In the genomic region with DNA sequence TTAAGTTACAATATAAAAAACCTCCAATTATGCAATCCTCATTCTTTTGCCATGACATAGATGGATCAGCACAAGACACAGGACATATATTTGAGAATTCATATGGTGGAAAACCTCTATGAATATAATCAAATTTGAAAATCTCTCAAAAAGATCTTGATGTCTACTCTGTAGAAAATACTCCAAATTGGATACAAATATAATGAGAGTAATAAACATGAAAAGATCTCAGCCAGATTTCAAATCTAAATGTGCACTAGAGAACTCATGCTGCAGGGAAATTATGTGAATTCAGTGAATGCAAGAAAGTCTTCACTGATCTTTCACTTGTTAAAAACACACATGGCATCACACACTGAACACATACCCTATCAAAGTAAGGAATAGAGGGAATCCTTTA, we compare ENCODE assay signal across 35 cellular contexts. TPM values are rescaled to one million over a fixed set of nuclear protein-coding genes. Genes with fewer than 3 reads are reported as not detected.
"Had no signal": no experiment of that assay in that cellular context is flagged by ENCODE, and none has a peak within 500 bp of the region (broad histone marks: within the 10 kb centered on the region; RNA-seq: fewer than 3 reads in every experiment).

No MANE protein-coding gene starts in this region.

- H3K27me3 Mint-ChIP-seq: activated CD4-positive, alpha-beta memory T cell treated with anti-CD3 and anti-CD28 coated beads, Interleukin-2, amount 10 ng/mL, durations not matched to agents 7 days and 5 days; activated CD8-positive, alpha-beta memory T cell treated with anti-CD3 and anti-CD28 coated beads, Interleukin-2, amount 10 ng/mL, durations not matched to agents 7 days and 5 days; activated naive CD8-positive, alpha-beta T cell treated with anti-CD3 and anti-CD28 coated beads, Interleukin-2, amount 10 ng/mL, durations not matched to agents 7 days and 5 days; brain had no signal

- H3K4me1 ChIP-seq: adrenal gland had no signal

- H3K4me1 Mint-ChIP-seq: activated CD4-positive, alpha-beta memory T cell treated with anti-CD3 and anti-CD28 coated beads, Interleukin-2, amount 10 ng/mL, durations not matched to agents 7 days and 5 days; activated CD8-positive, alpha-beta memory T cell treated with anti-CD3 and anti-CD28 coated beads, Interleukin-2, amount 10 ng/mL, durations not matched to agents 7 days and 5 days; activated naive CD8-positive, alpha-beta T cell treated with anti-CD3 and anti-CD28 coated beads, Interleukin-2, amount 10 ng/mL, durations not matched to agents 7 days and 5 days; activated T-helper 17 cell treated with anti-CD3 and anti-CD28 coated beads, Interleukin-2, amount 50 U/mL, for 72 hours; brain had no signal

- H3K36me3 ChIP-seq: adrenal gland, WERI-Rb-1 had no signal

- H3K27me3 ChIP-seq: adrenal gland had no signal

- H3K9ac ChIP-seq: KMS-11 had no signal

- H3K4me2 ChIP-seq: KMS-11 had no signal

- FAIRE-seq: bronchial epithelial cell had no signal

- H3K4me3 ChIP-seq: adrenal gland had no signal

- H3K4me3 Mint-ChIP-seq: activated CD4-positive, alpha-beta memory T cell treated with anti-CD3 and anti-CD28 coated beads, Interleukin-2, amount 10 ng/mL, durations not matched to agents 7 days and 5 days; activated CD8-positive, alpha-beta memory T cell treated with anti-CD3 and anti-CD28 coated beads, Interleukin-2, amount 10 ng/mL, durations not matched to agents 7 days and 5 days; activated naive CD8-positive, alpha-beta T cell treated with anti-CD3 and anti-CD28 coated beads, Interleukin-2, amount 10 ng/mL, durations not matched to agents 7 days and 5 days; activated T-helper 17 cell treated with anti-CD3 and anti-CD28 coated beads, Interleukin-2, amount 50 U/mL, for 72 hours; brain had no signal

- DNase-seq: activated CD4-positive, alpha-beta memory T cell treated with anti-CD3 and anti-CD28 coated beads, Interleukin-2, amount 10 ng/mL, durations not matched to agents 7 days and 5 days; activated CD4-positive, alpha-beta T cell treated with anti-CD3 and anti-CD28 coated beads for 1 hour; activated CD4-positive, alpha-beta T cell treated with anti-CD3 and anti-CD28 coated beads for 48 hours; activated CD4-positive, CD25-positive, alpha-beta regulatory T cell; activated CD8-positive, alpha-beta memory T cell treated with anti-CD3 and anti-CD28 coated beads for 24 hours; activated CD8-positive, alpha-beta memory T cell treated with anti-CD3 and anti-CD28 coated beads, Interleukin-2, amount 10 ng/mL, durations not matched to agents 7 days and 5 days; activated CD8-positive, alpha-beta memory T cell treated with anti-CD3 and anti-CD28 coated beads, Interleukin-2, amount 50 U/mL, for 48 hours; activated effector memory CD4-positive, alpha-beta T cell treated with anti-CD3 and anti-CD28 coated beads, Interleukin-2, amount 50 U/mL, for 16 hours; activated naive CD4-positive, alpha-beta T cell; activated naive CD4-positive, alpha-beta T cell treated with anti-CD3 and anti-CD28 coated beads, Interleukin-2, amount 50 U/mL, for 16 hours; activated naive CD8-positive, alpha-beta T cell treated with anti-CD3 and anti-CD28 coated beads, Interleukin-2, amount 10 ng/mL, durations not matched to agents 7 days and 5 days; activated T-cell treated with anti-CD3 and anti-CD28 coated beads, Interleukin-2, amount 50 U/mL, for 48 hours; adrenal gland; caudate nucleus; cerebellar nuclear complex; MM.1S; MV-4-11; NCI-H1092; NCI-H1436 treated with DMSO at 0.1 percent for 48 hours; NCI-H1694 treated with DMSO at 0.1 percent for 48 hours; NCI-H2029; NCI-H345; NCI-H524 treated with DMSO at 0.1 percent for 48 hours; OCI-M1; Right ventricle myocardium superior; SW 1271; T1000; WERI-Rb-1 had no signal

- H3K27ac Mint-ChIP-seq: activated CD4-positive, alpha-beta memory T cell treated with anti-CD3 and anti-CD28 coated beads, Interleukin-2, amount 10 ng/mL, durations not matched to agents 7 days and 5 days; activated CD8-positive, alpha-beta memory T cell treated with anti-CD3 and anti-CD28 coated beads, Interleukin-2, amount 10 ng/mL, durations not matched to agents 7 days and 5 days; activated naive CD8-positive, alpha-beta T cell treated with anti-CD3 and anti-CD28 coated beads, Interleukin-2, amount 10 ng/mL, durations not matched to agents 7 days and 5 days; activated T-helper 17 cell treated with anti-CD3 and anti-CD28 coated beads, Interleukin-2, amount 50 U/mL, for 72 hours; brain had no signal

- H3K27ac ChIP-seq: adrenal gland, KMS-11, WERI-Rb-1 had no signal

- ATAC-seq: activated CD8-positive, alpha-beta memory T cell treated with anti-CD3 and anti-CD28 coated beads, Interleukin-2, amount 10 ng/mL, durations not matched to agents 7 days and 5 days; activated T-helper 17 cell treated with anti-CD3 and anti-CD28 coated beads, Interleukin-2, amount 50 U/mL, for 72 hours had no signal

RNA-seq across cellular contexts. Expression of a gene that starts 13.8 kb away (rescaled TPM):
- total RNA-seq: activated CD4-positive, alpha-beta memory T cell treated with anti-CD3 and anti-CD28 coated beads, Interleukin-2, amount 10 ng/mL, durations not matched to agents 7 days and 5 days; activated CD8-positive, alpha-beta memory T cell treated with anti-CD3 and anti-CD28 coated beads, Interleukin-2, amount 10 ng/mL, durations not matched to agents 7 days and 5 days; activated T-helper 17 cell treated with anti-CD3 and anti-CD28 coated beads, Interleukin-2, amount 50 U/mL, for 72 hours; T-helper 1 cell treated with Interleukin-12 subunit alpha and Interleukin-12 subunit beta and Interleukin-4 antibody, amounts not matched to agents 30 ng/mL and 1 ng/mL, for 36 hours; T-helper 2 cell treated with Interferon-gamma antibody and Interleukin-4, amounts not matched to agents 100 ng/mL and 5 ng/mL, for 36 hours had no signal

RNA-seq across cellular contexts. Expression of a gene that starts 35.8 kb away (rescaled TPM):
- total RNA-seq: activated CD4-positive, alpha-beta memory T cell treated with anti-CD3 and anti-CD28 coated beads, Interleukin-2, amount 10 ng/mL, durations not matched to agents 7 days and 5 days; activated CD8-positive, alpha-beta memory T cell treated with anti-CD3 and anti-CD28 coated beads, Interleukin-2, amount 10 ng/mL, durations not matched to agents 7 days and 5 days; activated T-helper 17 cell treated with anti-CD3 and anti-CD28 coated beads, Interleukin-2, amount 50 U/mL, for 72 hours; T-helper 1 cell treated with Interleukin-12 subunit alpha and Interleukin-12 subunit beta and Interleukin-4 antibody, amounts not matched to agents 30 ng/mL and 1 ng/mL, for 36 hours; T-helper 2 cell treated with Interferon-gamma antibody and Interleukin-4, amounts not matched to agents 100 ng/mL and 5 ng/mL, for 36 hours had no signal

RNA-seq across cellular contexts. Expression of a gene that starts 44.9 kb away (rescaled TPM):
- total RNA-seq: bronchial epithelial cell, NCI-H460 had no signal

RNA-seq across cellular contexts. Expression of a gene that starts 45.2 kb away (rescaled TPM):
- total RNA-seq: activated CD4-positive, alpha-beta memory T cell treated with anti-CD3 and anti-CD28 coated beads, Interleukin-2, amount 10 ng/mL, durations not matched to agents 7 days and 5 days; activated CD8-positive, alpha-beta memory T cell treated with anti-CD3 and anti-CD28 coated beads, Interleukin-2, amount 10 ng/mL, durations not matched to agents 7 days and 5 days; activated naive CD8-positive, alpha-beta T cell treated with anti-CD3 and anti-CD28 coated beads, Interleukin-2, amount 10 ng/mL, durations not matched to agents 7 days and 5 days; bronchial epithelial cell; T-helper 1 cell treated with Interleukin-12 subunit alpha and Interleukin-12 subunit beta and Interleukin-4 antibody, amounts not matched to agents 30 ng/mL and 1 ng/mL, for 36 hours; T-helper 2 cell treated with Interferon-gamma antibody and Interleukin-4, amounts not matched to agents 100 ng/mL and 5 ng/mL, for 36 hours had no signal

RNA-seq across cellular contexts. Expression of a gene that starts 50.4 kb away (rescaled TPM):
- total RNA-seq: activated CD4-positive, alpha-beta memory T cell treated with anti-CD3 and anti-CD28 coated beads, Interleukin-2, amount 10 ng/mL, durations not matched to agents 7 days and 5 days; activated CD8-positive, alpha-beta memory T cell treated with anti-CD3 and anti-CD28 coated beads, Interleukin-2, amount 10 ng/mL, durations not matched to agents 7 days and 5 days; activated naive CD8-positive, alpha-beta T cell treated with anti-CD3 and anti-CD28 coated beads, Interleukin-2, amount 10 ng/mL, durations not matched to agents 7 days and 5 days; activated T-helper 17 cell treated with anti-CD3 and anti-CD28 coated beads, Interleukin-2, amount 50 U/mL, for 72 hours; bronchial epithelial cell; T-helper 1 cell treated with Interleukin-12 subunit alpha and Interleukin-12 subunit beta and Interleukin-4 antibody, amounts not matched to agents 30 ng/mL and 1 ng/mL, for 36 hours; T-helper 2 cell treated with Interferon-gamma antibody and Interleukin-4, amounts not matched to agents 100 ng/mL and 5 ng/mL, for 36 hours had no signal
